ENCODE assay signal across 1 cellular context in the genomic region with DNA sequence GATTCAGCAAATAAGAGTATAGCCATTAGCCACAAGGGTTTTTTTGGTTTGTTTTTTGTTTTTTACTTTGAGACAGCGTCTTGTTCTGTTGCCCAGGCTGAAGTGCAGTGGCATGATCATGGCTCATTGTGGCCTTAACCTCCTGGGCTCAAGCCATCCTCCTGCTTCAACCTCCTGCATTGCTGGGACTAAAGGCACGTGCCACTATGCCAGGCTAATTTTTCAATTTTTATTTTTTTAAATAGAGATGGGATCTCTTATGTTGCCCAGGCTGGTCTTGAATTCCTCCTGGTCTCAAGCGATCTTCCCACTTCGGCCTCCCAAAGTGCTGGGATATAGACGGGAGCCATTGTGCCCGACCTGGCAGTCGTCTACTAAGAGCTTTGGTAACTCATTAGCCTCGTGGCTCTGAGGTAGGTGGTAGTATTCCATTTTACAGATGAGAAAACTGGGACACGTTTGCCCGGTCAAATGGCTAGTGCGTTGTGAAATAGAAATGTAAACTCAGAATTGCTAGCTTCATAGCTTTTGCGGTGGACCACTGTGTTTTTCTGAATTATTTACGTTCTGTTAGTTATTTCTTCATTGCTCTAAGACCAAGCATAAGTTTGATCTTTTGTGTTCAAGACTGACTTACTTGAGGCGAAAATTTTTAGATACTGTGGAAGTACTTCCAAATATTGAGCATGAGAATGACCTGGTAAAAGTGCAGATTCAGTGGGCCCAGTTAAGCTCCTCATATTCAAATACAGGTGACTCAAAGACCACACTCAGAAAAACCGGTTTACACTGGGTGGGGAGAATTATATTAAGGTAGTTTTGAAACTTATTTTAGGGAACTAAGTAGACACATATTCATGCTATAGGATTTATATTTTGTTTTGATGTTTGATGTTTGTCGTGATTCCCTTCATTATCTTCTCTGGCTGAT.
TF ChIP-seq lines count a peak whose summit lies in the region.

No MANE protein-coding gene starts in this region.

TF ChIP-seq in WTC11, 78 proteins besides CTCF, POLR2A, EP300 and RAD21 (continued from another document):
- TF ChIP-seq, protein P1, sequence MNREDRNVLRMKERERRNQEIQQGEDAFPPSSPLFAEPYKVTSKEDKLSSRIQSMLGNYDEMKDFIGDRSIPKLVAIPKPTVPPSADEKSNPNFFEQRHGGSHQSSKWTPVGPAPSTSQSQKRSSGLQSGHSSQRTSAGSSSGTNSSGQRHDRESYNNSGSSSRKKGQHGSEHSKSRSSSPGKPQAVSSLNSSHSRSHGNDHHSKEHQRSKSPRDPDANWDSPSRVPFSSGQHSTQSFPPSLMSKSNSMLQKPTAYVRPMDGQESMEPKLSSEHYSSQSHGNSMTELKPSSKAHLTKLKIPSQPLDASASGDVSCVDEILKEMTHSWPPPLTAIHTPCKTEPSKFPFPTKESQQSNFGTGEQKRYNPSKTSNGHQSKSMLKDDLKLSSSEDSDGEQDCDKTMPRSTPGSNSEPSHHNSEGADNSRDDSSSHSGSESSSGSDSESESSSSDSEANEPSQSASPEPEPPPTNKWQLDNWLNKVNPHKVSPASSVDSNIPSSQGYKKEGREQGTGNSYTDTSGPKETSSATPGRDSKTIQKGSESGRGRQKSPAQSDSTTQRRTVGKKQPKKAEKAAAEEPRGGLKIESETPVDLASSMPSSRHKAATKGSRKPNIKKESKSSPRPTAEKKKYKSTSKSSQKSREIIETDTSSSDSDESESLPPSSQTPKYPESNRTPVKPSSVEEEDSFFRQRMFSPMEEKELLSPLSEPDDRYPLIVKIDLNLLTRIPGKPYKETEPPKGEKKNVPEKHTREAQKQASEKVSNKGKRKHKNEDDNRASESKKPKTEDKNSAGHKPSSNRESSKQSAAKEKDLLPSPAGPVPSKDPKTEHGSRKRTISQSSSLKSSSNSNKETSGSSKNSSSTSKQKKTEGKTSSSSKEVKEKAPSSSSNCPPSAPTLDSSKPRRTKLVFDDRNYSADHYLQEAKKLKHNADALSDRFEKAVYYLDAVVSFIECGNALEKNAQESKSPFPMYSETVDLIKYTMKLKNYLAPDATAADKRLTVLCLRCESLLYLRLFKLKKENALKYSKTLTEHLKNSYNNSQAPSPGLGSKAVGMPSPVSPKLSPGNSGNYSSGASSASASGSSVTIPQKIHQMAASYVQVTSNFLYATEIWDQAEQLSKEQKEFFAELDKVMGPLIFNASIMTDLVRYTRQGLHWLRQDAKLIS (CRISPR knock-in tag; IDR thresholded peaks at IDR 0.05; ENCODE audit: borderline replicate concordance), result no peak
- TF ChIP-seq SMAD3 (CRISPR knock-in tag; IDR thresholded peaks at IDR 0.05; ENCODE audit: borderline replicate concordance) (no peak), NR3C1 (CRISPR knock-in tag; conservative IDR thresholded peaks at IDR 0.05; ENCODE audit: low read depth) (no peak), FOXJ3 (CRISPR knock-in tag; IDR thresholded peaks at IDR 0.05; ENCODE audit: borderline replicate concordance) (no peak), RORB (CRISPR knock-in tag; IDR thresholded peaks at IDR 0.05) (no peak), SP1 (CRISPR knock-in tag; conservative IDR thresholded peaks at IDR 0.05) (no peak)
- TF ChIP-seq, protein P2, sequence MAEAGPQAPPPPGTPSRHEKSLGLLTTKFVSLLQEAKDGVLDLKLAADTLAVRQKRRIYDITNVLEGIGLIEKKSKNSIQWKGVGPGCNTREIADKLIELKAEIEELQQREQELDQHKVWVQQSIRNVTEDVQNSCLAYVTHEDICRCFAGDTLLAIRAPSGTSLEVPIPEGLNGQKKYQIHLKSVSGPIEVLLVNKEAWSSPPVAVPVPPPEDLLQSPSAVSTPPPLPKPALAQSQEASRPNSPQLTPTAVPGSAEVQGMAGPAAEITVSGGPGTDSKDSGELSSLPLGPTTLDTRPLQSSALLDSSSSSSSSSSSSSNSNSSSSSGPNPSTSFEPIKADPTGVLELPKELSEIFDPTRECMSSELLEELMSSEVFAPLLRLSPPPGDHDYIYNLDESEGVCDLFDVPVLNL (CRISPR knock-in tag; IDR thresholded peaks at IDR 0.05; ENCODE audit: borderline replicate concordance, low read depth), result no peak
- TF ChIP-seq, protein P3, sequence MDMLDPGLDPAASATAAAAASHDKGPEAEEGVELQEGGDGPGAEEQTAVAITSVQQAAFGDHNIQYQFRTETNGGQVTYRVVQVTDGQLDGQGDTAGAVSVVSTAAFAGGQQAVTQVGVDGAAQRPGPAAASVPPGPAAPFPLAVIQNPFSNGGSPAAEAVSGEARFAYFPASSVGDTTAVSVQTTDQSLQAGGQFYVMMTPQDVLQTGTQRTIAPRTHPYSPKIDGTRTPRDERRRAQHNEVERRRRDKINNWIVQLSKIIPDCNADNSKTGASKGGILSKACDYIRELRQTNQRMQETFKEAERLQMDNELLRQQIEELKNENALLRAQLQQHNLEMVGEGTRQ (CRISPR knock-in tag; IDR thresholded peaks at IDR 0.05), result no peak
